ENCODE assay signal across 15 cellular contexts in the genomic region with DNA sequence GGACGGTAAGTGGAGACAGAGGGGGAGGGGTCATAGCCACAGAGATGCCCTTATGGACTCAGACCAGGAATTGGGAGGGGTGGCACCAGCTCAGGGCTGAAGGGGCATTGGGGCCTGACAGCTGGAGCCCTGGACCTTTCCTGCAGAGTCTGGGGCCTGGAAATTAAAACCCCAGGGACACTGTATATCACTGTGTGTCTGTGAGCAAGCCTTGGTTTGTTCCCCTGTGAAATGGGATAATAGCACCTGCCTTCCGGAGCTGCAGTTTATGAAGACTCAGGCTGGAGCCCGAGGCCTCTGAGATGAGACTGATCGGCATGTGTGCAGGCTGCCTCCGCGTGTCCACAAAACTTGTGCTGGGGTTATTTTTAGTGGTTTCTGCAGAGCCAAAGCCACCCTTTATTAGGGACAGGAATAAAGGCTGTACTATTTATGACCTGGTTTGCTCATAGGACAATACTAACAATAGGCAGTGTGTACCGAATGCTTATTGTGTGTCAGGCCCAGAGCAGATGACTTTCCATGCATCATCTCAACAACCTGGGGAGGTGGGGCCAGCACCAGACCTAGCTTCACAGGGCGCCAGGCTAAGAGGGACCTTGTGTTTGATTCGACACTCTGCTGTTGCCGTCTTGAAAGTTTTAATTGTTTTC. TPM values are rescaled to one million over a fixed set of nuclear protein-coding genes. Genes with fewer than 3 reads are reported as not detected.
DNase-seq lines count a peak whose midpoint lies in the region; ATAC-seq and TF ChIP-seq lines count a peak whose summit lies in the region.
"Had no signal": no experiment of that assay in that cellular context is flagged by ENCODE, and none has a peak within 500 bp of the region (broad histone marks: within the 10 kb centered on the region; RNA-seq: fewer than 3 reads in every experiment).

No MANE protein-coding gene starts in this region.

- peak; percentile 69 to 82 for TF ChIP-seq POLR2A in gastrocnemius medialis (IDR thresholded peaks at IDR 0.05)

- WGBS in right cardiac atrium = 62% methylated on average over 10 of the region's 10 CpGs
- no CpG with 5 or more reads among the region's 10 CpGs for WGBS in mesendoderm (ENCODE audit: extremely low coverage, insufficient coverage, low lambda C conversion rate)

- no peak overlapping the region for H2BK120ac ChIP-seq in mesendoderm (ENCODE audit: low read depth, low read length)

- H3K56ac ChIP-seq in mesendoderm (ENCODE audit: low read length) = no peak overlapping the region

- H2AK5ac ChIP-seq in mesendoderm (ENCODE audit: low read length) = no peak overlapping the region

- intact Hi-C loops in PC-3 (cut with micrococcal nuclease) (no loop called here), Right ventricle myocardium inferior (cut with DNase I) (no loop called here), right cardiac atrium (cut with DNase I) (no loop called here), gastrocnemius medialis (cut with DNase I; ENCODE audit: low total_unique reads) (loop anchor here (2.0 kb wide), 2 partner anchors 31 to 43 kb away; no protein-coding TSS in a partner anchor)

- no peaks in the 10 kb centered on the region for H3K4me1 ChIP-seq in PC-3 (ENCODE audit: insufficient read depth, low read length)
- H3K4me1 ChIP-seq in right cardiac atrium (ENCODE audit: control insufficient read depth, insufficient read depth, low read length) = no peaks in the 10 kb centered on the region
- H3K4me1 ChIP-seq in gastrocnemius medialis = peaks cover 34 to 35% of the 10 kb centered on the region in 2 donors
- H3K4me1 ChIP-seq in mesendoderm (ENCODE audit: control insufficient read depth, low read depth, low read length) = no peaks in the 10 kb centered on the region
- H3K4me1 ChIP-seq in effector memory CD4-positive, alpha-beta T cell (ENCODE audit: control insufficient read depth, insufficient read depth, low read length, poor library complexity, severe bottlenecking) = no peaks in the 10 kb centered on the region

- POLR2A ChIA-PET in PC-3 (lab: Charles Lee; ENCODE audit: unreplicated experiment) = no interaction called here

- BruUV-seq in PC-3 (replicated peaks; lab: Mats Ljungman, UMichigan) = no TSS peak

- no peak overlapping the region for H2AFZ ChIP-seq in PC-3 (ENCODE audit: low read length)

- no peaks in the 10 kb centered on the region for H4K20me1 ChIP-seq in PC-3 (ENCODE audit: low read length)

- TF ChIP-seq CTCF in PC-3 (conservative IDR thresholded peaks at IDR 0.05; ENCODE audit: low read depth, low read length) (no peak), gastrocnemius medialis (IDR thresholded peaks at IDR 0.05 in 4 of 5, conservative IDR thresholded peaks at IDR 0.05 in 1 of 5) (no peak)

- H3K36me3 ChIP-seq in PC-3 (ENCODE audit: low read depth, low read length) (no peaks in the 10 kb centered on the region), gastrocnemius medialis (no peaks in the 10 kb centered on the region), mesendoderm (ENCODE audit: control insufficient read depth, insufficient read depth, low read length) (no peaks in the 10 kb centered on the region)
- no peaks in the 10 kb centered on the region for H3K36me3 ChIP-seq in effector memory CD4-positive, alpha-beta T cell (ENCODE audit: control insufficient read depth, insufficient read depth, low read length)
- H3K36me3 ChIP-seq: SJSA1 had no signal

- H3K4me3 ChIP-seq in PC-3 (ENCODE audit: low read length) (no peak overlapping the region), right cardiac atrium (ENCODE audit: low read length) (peak overlapping the region; percentile 48), gastrocnemius medialis (no peak overlapping the region), mesendoderm (ENCODE audit: low read length) (no peak overlapping the region)
- H3K4me3 ChIP-seq in effector memory CD4-positive, alpha-beta T cell (ENCODE audit: insufficient read depth, low read depth, low read length, poor library complexity, severe bottlenecking) = no peak overlapping the region
- H3K4me3 ChIP-seq: SJSA1 had no signal

- H3K27ac ChIP-seq in PC-3 (ENCODE audit: low read length) (no peak overlapping the region), right cardiac atrium (ENCODE audit: low read length) (peak overlapping the region; percentile 86), gastrocnemius medialis (peak overlapping the region; percentile 89 to 99 (median 94)), mesendoderm (ENCODE audit: low read depth, low read length) (no peak overlapping the region)
- no peak overlapping the region for H3K27ac ChIP-seq in effector memory CD4-positive, alpha-beta T cell (ENCODE audit: insufficient read depth, low read length, poor library complexity, severe bottlenecking)
- H3K27ac ChIP-seq: SJSA1 had no signal

- H4K5ac ChIP-seq in mesendoderm (ENCODE audit: low read length) = no peak overlapping the region

- H3K9me3 ChIP-seq in PC-3 (ENCODE audit: low read length) = no peaks in the 10 kb centered on the region
- H3K9me3 ChIP-seq in right cardiac atrium (ENCODE audit: control insufficient read depth, low read length) = no peaks in the 10 kb centered on the region
- H3K9me3 ChIP-seq in gastrocnemius medialis = no peaks in the 10 kb centered on the region
- H3K9me3 ChIP-seq in effector memory CD4-positive, alpha-beta T cell (ENCODE audit: control insufficient read depth, low read length) = no peaks in the 10 kb centered on the region
- H3K9me3 ChIP-seq: SJSA1 had no signal

- H3K18ac ChIP-seq in mesendoderm (ENCODE audit: low read length) = no peak overlapping the region

- H3K4me2 ChIP-seq in PC-3 (ENCODE audit: low read length) (no peak overlapping the region), mesendoderm (ENCODE audit: low read length) (no peak overlapping the region)

- H3K9me2 ChIP-seq in PC-3 (replicated peaks; ENCODE audit: low read length) = no peaks in the 10 kb centered on the region

- no peak overlapping the region for H2BK15ac ChIP-seq in mesendoderm (replicated peaks; ENCODE audit: low read depth)

- no peak overlapping the region for H2BK5ac ChIP-seq in mesendoderm (ENCODE audit: low read length)

- no peaks in the 10 kb centered on the region for H3K79me1 ChIP-seq in mesendoderm (ENCODE audit: low read length)

- CTCF ChIA-PET in PC-3 (lab: Charles Lee) = no interaction called here

- no peak overlapping the region for H3K23ac ChIP-seq in mesendoderm (ENCODE audit: low read length)

- no peak overlapping the region for H4K8ac ChIP-seq in mesendoderm (ENCODE audit: low read depth, low read length)

- H3K9ac ChIP-seq in PC-3 (ENCODE audit: low read length) (no peak overlapping the region), mesendoderm (ENCODE audit: low read length) (no peak overlapping the region)

- DNase-seq in PC-3 = no peak
- no peak for DNase-seq in Right ventricle myocardium inferior (ENCODE audit: missing footprints)
- peak in 1 of 3 donors; percentile 50 for DNase-seq in right cardiac atrium
- peak; percentile 74 to 85 for DNase-seq in gastrocnemius medialis
- DNase-seq in mesendoderm = no peak
- no peak for DNase-seq in globus pallidus (ENCODE audit: low spot score)
- DNase-seq in effector memory CD4-positive, alpha-beta T cell = no peak
- DNase-seq: ACHN; CD8-positive, alpha-beta T cell; GF-D8; NCI-H1092; NCI-H1694 treated with DMSO at 0.1 percent for 48 hours had no signal

- H3F3A ChIP-seq in PC-3 (ENCODE audit: low read length, unreplicated experiment) = no peaks in the 10 kb centered on the region

- in situ Hi-C loops in gastrocnemius medialis (cut with MboI; ENCODE audit: low sequenced_read_pairs in 4 of 4) = no loop called here

- no peaks in the 10 kb centered on the region for H3K79me2 ChIP-seq in PC-3 (ENCODE audit: low read length)
- H3K79me2 ChIP-seq in mesendoderm (ENCODE audit: control insufficient read depth, insufficient read depth, low read length) = no peaks in the 10 kb centered on the region

- H3K4ac ChIP-seq in mesendoderm (ENCODE audit: low read depth, low read length) = no peak overlapping the region

- ATAC-seq in PC-3 = peak; percentile 29; the same call in 1 of the 2 replicates
- peak; percentile 5 for ATAC-seq in Right ventricle myocardium inferior
- ATAC-seq in right cardiac atrium = peak; percentile 34 to 45
- peak; percentile 86 for ATAC-seq in gastrocnemius medialis
- ATAC-seq in HG03439 (IDR thresholded peaks at IDR 0.05; ENCODE audit: unreplicated experiment) = no peak
- ATAC-seq: CD8-positive, alpha-beta T cell had no signal

- H3K27me3 ChIP-seq in PC-3 (ENCODE audit: low read length) (no peaks in the 10 kb centered on the region), right cardiac atrium (ENCODE audit: control insufficient read depth, insufficient read depth) (no peaks in the 10 kb centered on the region), gastrocnemius medialis (no peaks in the 10 kb centered on the region), mesendoderm (ENCODE audit: insufficient read depth, low read length, poor library complexity) (no peaks in the 10 kb centered on the region)
- no peaks in the 10 kb centered on the region for H3K27me3 ChIP-seq in effector memory CD4-positive, alpha-beta T cell (replicated peaks; ENCODE audit: control insufficient read depth, insufficient read depth, low read length, poor library complexity, severe bottlenecking)
- H3K27me3 ChIP-seq: SJSA1 had no signal

RNA-seq across cellular contexts. Expression of gene MYH7B, which starts 22.6 kb away (rescaled TPM):
- total RNA-seq in PC-3 (2014; rRNA removed) = 0.04 TPM in 1 of 2 replicates, not detected in the other
- 230 TPM for total RNA-seq in Right ventricle myocardium inferior
- 100 to 1,000 TPM in 2 of 4 donors, 10 to 100 TPM in 2; 43.3 to 134 (median 99.2) TPM for total RNA-seq in right cardiac atrium
- polyA plus RNA-seq in right cardiac atrium = 125 TPM
- 1 to 10 TPM; 1.6 to 8.5 (median 3.3) TPM for total RNA-seq in gastrocnemius medialis
- polyA plus RNA-seq in mesendoderm (2013, experiment 1 of 2) = 0.10 TPM
- 0.17 TPM for polyA plus RNA-seq in mesendoderm (2013, experiment 2 of 2)
- total RNA-seq: RPMI7951, SJSA1 had no signal

RNA-seq across cellular contexts. Expression of gene GSS, which starts 22.6 kb away (rescaled TPM):
- total RNA-seq in PC-3 (2014; rRNA removed) = 82.0 and 95.9 TPM in 2 replicates
- 17.6 TPM for total RNA-seq in Right ventricle myocardium inferior
- 10 to 100 TPM; 23.6 to 32.6 (median 26.3) TPM for total RNA-seq in right cardiac atrium
- 37.7 TPM for polyA plus RNA-seq in right cardiac atrium
- 10 to 100 TPM; 14.1 to 33.0 (median 23.8) TPM for total RNA-seq in gastrocnemius medialis
- 24.1 TPM for polyA plus RNA-seq in mesendoderm (2013, experiment 1 of 2)
- 24.0 TPM for polyA plus RNA-seq in mesendoderm (2013, experiment 2 of 2)

Comparison
In these comparisons a context has a peak if more than half of its experiments do, and no peak if none do; other contexts are left out.
1. DNase-seq: peak in gastrocnemius medialis (2 of 2); none in PC-3 (single experiment), Right ventricle myocardium inferior (single experiment), mesendoderm (single experiment), globus pallidus (single experiment) and effector memory CD4-positive, alpha-beta T cell (0 of 3).
2. H3K27ac ChIP-seq: peak in right cardiac atrium (single experiment) and gastrocnemius medialis (4 of 4); none in PC-3 (single experiment), mesendoderm (single experiment) and effector memory CD4-positive, alpha-beta T cell (single experiment).
3. RNA of gene MYH7B, which starts 22.6 kb away (total RNA-seq): 230 TPM in Right ventricle myocardium inferior (single experiment) and 43.3 to 134 TPM in right cardiac atrium; 1.6 to 8.5 TPM in gastrocnemius medialis and 0.04 TPM in PC-3; every median in the first group is over 4 times any median in the second.